Comparison of ENCODE assay signal across 30 cellular contexts in genomic region chr7:146661929-146662328, GRCh38.
"Had no signal": no experiment of that assay in that cellular context is flagged by ENCODE, and none has a peak within 500 bp of the region (broad histone marks: within the 10 kb centered on the region; RNA-seq: fewer than 3 reads in every experiment).

No MANE protein-coding gene starts in this region.

- H3K9me3 ChIP-seq: adrenal gland, body of pancreas had no signal

- H3K4me3 ChIP-seq: adrenal gland, body of pancreas, breast epithelium had no signal

- H3K27me3 ChIP-seq: adrenal gland, body of pancreas, brain microvascular endothelial cell, breast epithelium had no signal

- DNase-seq: activated B cell treated with CpG ODN at 0.5 μM for 24 hours; activated CD4-positive, alpha-beta memory T cell treated with anti-CD3 and anti-CD28 coated beads for 36 hours; activated CD4-positive, alpha-beta T cell treated with anti-CD3 and anti-CD28 coated beads for 4 hours; activated CD4-positive, alpha-beta T cell treated with anti-CD3 and anti-CD28 coated beads, Interleukin-2, amount 10 ng/mL, durations not matched to agents 24 days and 14 days; activated CD4-positive, alpha-beta T cell treated with anti-CD3 and anti-CD28 coated beads, Interleukin-2, amount 50 U/mL, for 1 hour; activated CD4-positive, alpha-beta T cell treated with anti-CD3 and anti-CD28 coated beads, Interleukin-2, amount 50 U/mL, for 4 hours; activated CD4-positive, CD25-positive, alpha-beta regulatory T cell treated with anti-CD3 and anti-CD28 coated beads, Interleukin-2, amount 50 U/mL, for 72 hours; activated CD8-positive, alpha-beta memory T cell treated with anti-CD3 and anti-CD28 coated beads, Interleukin-2, amount 50 U/mL, for 4 hours; activated CD8-positive, alpha-beta T cell treated with anti-CD3 and anti-CD28 coated beads for 36 hours; activated effector memory CD4-positive, alpha-beta T cell treated with anti-CD3 and anti-CD28 coated beads, Interleukin-2, amount 50 U/mL, for 16 hours; activated gamma-delta T cell treated with Interleukin-2 at 50 U/mL for 16 hours; activated naive CD4-positive, alpha-beta T cell; activated naive CD4-positive, alpha-beta T cell treated with anti-CD3 and anti-CD28 coated beads for 36 hours; activated naive CD4-positive, alpha-beta T cell treated with anti-CD3 and anti-CD28 coated beads, Interleukin-2, amount 50 U/mL, for 16 hours; activated naive CD8-positive, alpha-beta T cell treated with anti-CD3 and anti-CD28 coated beads for 36 hours; activated T-cell treated with anti-CD3 and anti-CD28 coated beads for 4 hours; activated T-cell treated with anti-CD3 and anti-CD28 coated beads, Interleukin-2, amount 50 U/mL, for 1 hour; activated T-cell treated with anti-CD3 and anti-CD28 coated beads, Interleukin-2, amount 50 U/mL, for 4 hours; activated T-cell treated with anti-CD3 and anti-CD28 coated beads, Interleukin-2, amount 50 U/mL, for 72 hours; adrenal gland; amniotic stem cell; body of pancreas; brain microvascular endothelial cell; central memory CD4-positive, alpha-beta T cell; T-helper 2 cell; T-helper 9 cell had no signal

- H3K36me3 ChIP-seq: adrenal gland, brain microvascular endothelial cell, breast epithelium had no signal

- H3K4me1 ChIP-seq: adrenal gland, breast epithelium had no signal

- H3K27ac ChIP-seq: adrenal gland, body of pancreas, brain microvascular endothelial cell, breast epithelium, VCaP had no signal

- ATAC-seq: activated CD8-positive, alpha-beta T cell treated with anti-CD3 and anti-CD28 coated beads for 36 hours; activated naive CD4-positive, alpha-beta T cell treated with anti-CD3 and anti-CD28 coated beads, Interleukin-2, amount 50 U/mL, for 72 hours; activated T-cell treated with anti-CD3 and anti-CD28 coated beads, Interleukin-2, amount 50 U/mL, for 4 hours; activated T-cell treated with anti-CD3 and anti-CD28 coated beads, Interleukin-2, amount 50 U/mL, for 72 hours; activated T-helper 17 cell treated with anti-CD3 and anti-CD28 coated beads, Interleukin-2, amount 50 U/mL, for 72 hours; body of pancreas had no signal
